15 cellular contexts compared by ENCODE assay signal in genomic region chr1:152907686-152908601, GRCh38. TPM values are rescaled to one million over a fixed set of nuclear protein-coding genes. Genes with fewer than 3 reads are reported as not detected.
DNase-seq lines count a peak whose midpoint lies in the region; ATAC-seq and TF ChIP-seq lines count a peak whose summit lies in the region.
"Had no signal": no experiment of that assay in that cellular context is flagged by ENCODE, and none has a peak within 500 bp of the region (broad histone marks: within the 10 kb centered on the region; RNA-seq: fewer than 3 reads in every experiment).

Gene IVL, plus strand, starts transcription at chr1:152908546. Its CDS starts 1,252 bp downstream, at chr1:152909798.

- no peaks in the 10 kb centered on the region for H3K9me3 ChIP-seq in vagina
- H3K9me3 ChIP-seq: body of pancreas, psoas muscle, thoracic aorta had no signal

- peak within 1 kb of the TSS in 1 of 2 donors; percentile 72 for H3K27ac Mint-ChIP-seq in activated naive CD4-positive, alpha-beta T cell treated with anti-CD3 and anti-CD28 coated beads, Interleukin-2, amount 50 U/mL, for 72 hours

- no peak for TF ChIP-seq CTCF in vagina (IDR thresholded peaks at IDR 0.05)
- TF ChIP-seq CTCF in coronary artery (IDR thresholded peaks at IDR 0.05), result no peak

- DNase-seq in activated naive CD4-positive, alpha-beta T cell treated with anti-CD3 and anti-CD28 coated beads, Interleukin-2, amount 50 U/mL, for 72 hours (ENCODE audit: low spot score in 2 of 2), result no peak
- DNase-seq in activated naive CD4-positive, alpha-beta T cell treated with anti-CD3 and anti-CD28 coated beads, Interleukin-2, amount 50 U/mL, for 16 hours, result no peak
- DNase-seq in HS-5 (ENCODE audit: low read depth) (peak; percentile 29), epithelial cell of prostate (ENCODE audit: low read depth, low spot score) (peak; percentile 81), vagina (ENCODE audit: extremely low spot score in 2 of 2) (no peak), NCI-H1930 (lab: John Stamatoyannopoulos, UW) (no peak), coronary artery (ENCODE audit: low spot score) (no peak), superior temporal gyrus (ENCODE audit: extremely low spot score) (no peak)
- DNase-seq: body of pancreas, DMS79, Peyer's patch, psoas muscle had no signal

- H3K27ac ChIP-seq in epithelial cell of prostate, result peak within 1 kb of the TSS; percentile 96
- no peak within 1 kb of the TSS for H3K27ac ChIP-seq in vagina
- no peak within 1 kb of the TSS for H3K27ac ChIP-seq in coronary artery
- H3K27ac ChIP-seq: body of pancreas, hepatocyte, Peyer's patch, psoas muscle, thoracic aorta had no signal

- peak; percentile 68 to 85 for ATAC-seq in activated naive CD4-positive, alpha-beta T cell treated with anti-CD3 and anti-CD28 coated beads, Interleukin-2, amount 50 U/mL, for 72 hours
- ATAC-seq: body of pancreas, psoas muscle had no signal

- no peaks in the 10 kb centered on the region for H3K36me3 ChIP-seq in vagina
- H3K36me3 ChIP-seq: Peyer's patch, thoracic aorta had no signal

- intact Hi-C loops in vagina (cut with DNase I), result no loop called here

- H3K4me3 ChIP-seq in vagina (peak within 1 kb of the TSS in 1 of 2 donors; percentile 14), coronary artery (no peak within 1 kb of the TSS)
- H3K4me3 ChIP-seq: body of pancreas, hepatocyte, Peyer's patch, psoas muscle, thoracic aorta had no signal

- H3K27me3 ChIP-seq in vagina, result no peaks in the 10 kb centered on the region
- H3K27me3 ChIP-seq: body of pancreas, hepatocyte, Peyer's patch had no signal

- no peak for TF ChIP-seq POLR2A in vagina (IDR thresholded peaks at IDR 0.05)

- peaks cover 20% of the 10 kb centered on the region for H3K4me1 ChIP-seq in vagina
- H3K4me1 ChIP-seq: body of pancreas, Peyer's patch, psoas muscle had no signal

- H3K36me3 Mint-ChIP-seq in activated naive CD4-positive, alpha-beta T cell treated with anti-CD3 and anti-CD28 coated beads, Interleukin-2, amount 50 U/mL, for 72 hours, result no peaks in the 10 kb centered on the region

- H3K9me3 Mint-ChIP-seq in activated naive CD4-positive, alpha-beta T cell treated with anti-CD3 and anti-CD28 coated beads, Interleukin-2, amount 50 U/mL, for 72 hours, result peaks cover 0 to 5% of the 10 kb centered on the region in 2 donors

RNA-seq across cellular contexts. Expression of gene IVL, which starts in this region (rescaled TPM):
- total RNA-seq in activated naive CD4-positive, alpha-beta T cell treated with anti-CD3 and anti-CD28 coated beads, Interleukin-2, amount 50 U/mL, for 72 hours, result not detected
- total RNA-seq in vagina, result 169 TPM
- total RNA-seq: body of pancreas, hepatocyte, mesenteric fat pad, Peyer's patch, psoas muscle had no signal

Comparison
In these comparisons a context has a peak if more than half of its experiments do, and no peak if none do; other contexts are left out.
1. RNA of gene IVL (total RNA-seq): 169 TPM in vagina (single experiment); not detected in activated naive CD4-positive, alpha-beta T cell treated with anti-CD3 and anti-CD28 coated beads, Interleukin-2, amount 50 U/mL, for 72 hours; every median in the first group is over 100 times any median in the second.
2. Peak in ATAC-seq in activated naive CD4-positive, alpha-beta T cell treated with anti-CD3 and anti-CD28 coated beads, Interleukin-2, amount 50 U/mL, for 72 hours; RNA of the gene not detected or under 1 TPM.
3. DNase-seq: peak in HS-5 (single experiment) and epithelial cell of prostate (single experiment); none in activated naive CD4-positive, alpha-beta T cell treated with anti-CD3 and anti-CD28 coated beads, Interleukin-2, amount 50 U/mL, for 72 hours (0 of 2), activated naive CD4-positive, alpha-beta T cell treated with anti-CD3 and anti-CD28 coated beads, Interleukin-2, amount 50 U/mL, for 16 hours (single experiment), vagina (0 of 2), NCI-H1930 (0 of 2), coronary artery (single experiment) and superior temporal gyrus (single experiment).